ENCODE assay signal across 1 cellular context in the genomic region with DNA sequence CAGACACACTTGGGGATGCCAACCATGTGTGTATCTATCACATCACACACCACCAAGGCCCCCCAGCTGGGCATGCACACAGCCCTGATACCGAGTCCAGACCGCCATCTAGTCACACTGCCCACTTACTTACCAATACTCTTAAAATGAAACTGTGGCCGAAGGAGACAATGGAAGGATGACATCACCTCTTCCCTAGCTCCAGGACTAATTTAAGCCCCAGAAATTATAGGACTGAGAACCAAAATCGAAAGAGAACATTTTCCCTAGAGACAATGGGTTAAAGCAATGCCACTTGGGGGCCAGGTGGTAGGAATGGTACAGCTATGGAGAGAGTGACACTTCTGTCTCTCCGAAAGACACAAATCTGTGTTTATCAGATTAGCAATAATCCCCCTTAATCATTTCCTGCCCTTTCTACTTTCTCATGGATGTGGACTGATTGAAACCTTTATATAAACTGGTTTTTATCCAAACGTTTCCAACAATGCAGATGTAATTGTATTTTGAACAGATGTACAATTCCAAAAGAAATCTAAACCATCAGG.
TF ChIP-seq lines count a peak whose summit lies in the region.

No MANE protein-coding gene starts in this region.

TF ChIP-seq in K562, 482 proteins besides CTCF, POLR2A, EP300 and RAD21:
- TF ChIP-seq, protein P1, sequence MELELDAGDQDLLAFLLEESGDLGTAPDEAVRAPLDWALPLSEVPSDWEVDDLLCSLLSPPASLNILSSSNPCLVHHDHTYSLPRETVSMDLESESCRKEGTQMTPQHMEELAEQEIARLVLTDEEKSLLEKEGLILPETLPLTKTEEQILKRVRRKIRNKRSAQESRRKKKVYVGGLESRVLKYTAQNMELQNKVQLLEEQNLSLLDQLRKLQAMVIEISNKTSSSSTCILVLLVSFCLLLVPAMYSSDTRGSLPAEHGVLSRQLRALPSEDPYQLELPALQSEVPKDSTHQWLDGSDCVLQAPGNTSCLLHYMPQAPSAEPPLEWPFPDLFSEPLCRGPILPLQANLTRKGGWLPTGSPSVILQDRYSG (tag; conservative IDR thresholded peaks at IDR 0.05; ENCODE audit: low read depth), result no peak
- TF ChIP-seq HIVEP1 (CRISPR knock-in tag; IDR thresholded peaks at IDR 0.05) (no peak), NFE2 (IDR thresholded peaks at IDR 0.05; ENCODE audit: low read depth) (no peak), ZBTB8A (IDR thresholded peaks at IDR 0.05; ENCODE audit: partially characterized antibody) (no peak), ZNF146 (CRISPR knock-in tag; IDR thresholded peaks at IDR 0.05; ENCODE audit: unreplicated experiment) (no peak), HDGF (IDR thresholded peaks at IDR 0.05) (0 out of 2 replicates have a peak, but pooled peaks have one; percentile 2), FOS (IDR thresholded peaks at IDR 0.05; ENCODE audit: extremely low read depth, insufficient read length) (no peak), ZFP36 (IDR thresholded peaks at IDR 0.05; ENCODE audit: low read depth, low read length, partially characterized antibody) (no peak), POLR2G (IDR thresholded peaks at IDR 0.05; ENCODE audit: low read depth, low read length) (no peak), ZZZ3 (IDR thresholded peaks at IDR 0.05) (no peak), HMG20A (CRISPR knock-in tag; conservative IDR thresholded peaks at IDR 0.05) (no peak), SAFB2 (IDR thresholded peaks at IDR 0.05; ENCODE audit: borderline replicate concordance, low read depth, low read length, severe bottlenecking) (no peak), ZNF311 (CRISPR knock-in tag; IDR thresholded peaks at IDR 0.05) (no peak), HNRNPLL (IDR thresholded peaks at IDR 0.05; ENCODE audit: low read depth, low read length, poor library complexity, severe bottlenecking) (no peak), TRIM24 (IDR thresholded peaks at IDR 0.05) (0 out of 4 replicates have a peak, but pooled peaks of 1 of the 2 experiments have one; percentile 4), NFRKB (IDR thresholded peaks at IDR 0.05; ENCODE audit: low read depth) (no peak), FOXM1 (IDR thresholded peaks at IDR 0.05; ENCODE audit: low read depth) (no peak), FOXM1 (CRISPR knock-in tag; IDR thresholded peaks at IDR 0.05; ENCODE audit: low read depth) (no peak), KAT7 (CRISPR knock-in tag; IDR thresholded peaks at IDR 0.05; ENCODE audit: borderline replicate concordance) (no peak), EP400 (IDR thresholded peaks at IDR 0.05) (no peak), ZFPM2 (CRISPR knock-in tag; IDR thresholded peaks at IDR 0.05) (no peak), DPF2 (IDR thresholded peaks at IDR 0.05) (0 out of 2 replicates have a peak, but pooled peaks have one; percentile 23), ZNF121 (CRISPR knock-in tag; conservative IDR thresholded peaks at IDR 0.05) (no peak), ZNF444 (CRISPR knock-in tag; IDR thresholded peaks at IDR 0.05) (no peak), ESRRA (IDR thresholded peaks at IDR 0.05; ENCODE audit: borderline replicate concordance, low read depth) (no peak), ZC3H11A (IDR thresholded peaks at IDR 0.05; ENCODE audit: low read depth, low read length) (no peak), NBN (IDR thresholded peaks at IDR 0.05; ENCODE audit: low read depth) (no peak), DNMT1 (IDR thresholded peaks at IDR 0.05) (no peak), MTA2 (IDR thresholded peaks at IDR 0.05; ENCODE audit: low read depth) (no peak), FOXP1 (CRISPR knock-in tag; IDR thresholded peaks at IDR 0.05) (no peak)
- TF ChIP-seq, protein P2, sequence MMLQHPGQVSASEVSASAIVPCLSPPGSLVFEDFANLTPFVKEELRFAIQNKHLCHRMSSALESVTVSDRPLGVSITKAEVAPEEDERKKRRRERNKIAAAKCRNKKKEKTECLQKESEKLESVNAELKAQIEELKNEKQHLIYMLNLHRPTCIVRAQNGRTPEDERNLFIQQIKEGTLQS (IDR thresholded peaks at IDR 0.05), result peak; percentile 64
- TF ChIP-seq, protein P2 (CRISPR knock-in tag; conservative IDR thresholded peaks at IDR 0.05), result no peak
